ENCODE assay signal across 15 cellular contexts in genomic region chr16:70494777-70495176, GRCh38. TPM values are rescaled to one million over a fixed set of nuclear protein-coding genes. Genes with fewer than 3 reads are reported as not detected.
DNase-seq lines count a peak whose midpoint lies in the region; ATAC-seq lines count a peak whose summit lies in the region.
"Had no signal": no experiment of that assay in that cellular context is flagged by ENCODE, and none has a peak within 500 bp of the region (broad histone marks: within the 10 kb centered on the region; RNA-seq: fewer than 3 reads in every experiment).

No MANE protein-coding gene starts in this region.

- H3K4me1 Mint-ChIP-seq in T-cell: peaks cover 0 to 7% (median 4%) of the 10 kb centered on the region in 3 donors
- H3K4me1 Mint-ChIP-seq in activated T-helper 1 cell treated with anti-CD3 and anti-CD28 coated beads, Interleukin-12 subunit alpha, Interleukin-12 subunit beta, Interleukin-2, Interleukin-4 antibody, amounts not matched to agents 30 ng/mL and 10 ng/mL and 1 ng/mL, durations not matched to agents 14 hours and 24 hours and 36 hours (ENCODE audit: low read depth): peaks cover 17% of the 10 kb centered on the region
- H3K4me1 Mint-ChIP-seq in stimulated activated naive CD8-positive, alpha-beta T cell treated with anti-CD3 and anti-CD28 coated beads, Interleukin-15, amount 100 ng/mL, for 72 hours: peaks cover 20% of the 10 kb centered on the region

- H3K4me3 Mint-ChIP-seq in T-cell: no peak overlapping the region
- no peak overlapping the region for H3K4me3 Mint-ChIP-seq in activated T-helper 1 cell treated with anti-CD3 and anti-CD28 coated beads, Interleukin-12 subunit alpha, Interleukin-12 subunit beta, Interleukin-2, Interleukin-4 antibody, amounts not matched to agents 30 ng/mL and 10 ng/mL and 1 ng/mL, durations not matched to agents 14 hours and 24 hours and 36 hours
- peak overlapping the region in 1 of 2 donors; percentile 29 for H3K4me3 Mint-ChIP-seq in stimulated activated naive CD8-positive, alpha-beta T cell treated with anti-CD3 and anti-CD28 coated beads, Interleukin-15, amount 100 ng/mL, for 72 hours

- intact Hi-C loops in activated T-helper 1 cell treated with anti-CD3 and anti-CD28 coated beads, Interleukin-12 subunit alpha, Interleukin-12 subunit beta, Interleukin-2, Interleukin-4 antibody, amounts not matched to agents 30 ng/mL and 10 ng/mL and 1 ng/mL, durations not matched to agents 14 hours and 24 hours and 36 hours (cut with micrococcal nuclease): no loop called here
- intact Hi-C loops in posterior cingulate gyrus (cut with DNase I): no loop called here

- POLR2A ChIA-PET in T-cell (lab: Charles Lee): interaction anchor here (0.7 kb wide), 3 partner anchors 11 to 1136 kb away, joined by 4 to 8 read pairs (median 6); no protein-coding TSS in a partner anchor

- no peaks in the 10 kb centered on the region for H3K36me3 Mint-ChIP-seq in activated naive CD4-positive, alpha-beta T cell treated with anti-CD3 and anti-CD28 coated beads, Interleukin-2, amount 50 U/mL, for 72 hours
- peaks cover 45% of the 10 kb centered on the region for H3K36me3 Mint-ChIP-seq in T-cell
- peaks cover 25% of the 10 kb centered on the region for H3K36me3 Mint-ChIP-seq in activated T-helper 1 cell treated with anti-CD3 and anti-CD28 coated beads, Interleukin-12 subunit alpha, Interleukin-12 subunit beta, Interleukin-2, Interleukin-4 antibody, amounts not matched to agents 30 ng/mL and 10 ng/mL and 1 ng/mL, durations not matched to agents 14 hours and 24 hours and 36 hours (ENCODE audit: low read depth)

- CTCF ChIA-PET in T-cell (lab: Charles Lee): no interaction called here

- H3K27ac Mint-ChIP-seq in activated naive CD4-positive, alpha-beta T cell treated with anti-CD3 and anti-CD28 coated beads, Interleukin-2, amount 50 U/mL, for 72 hours: peak overlapping the region; percentile 25 to 46
- peak overlapping the region; percentile 11 to 29 for H3K27ac Mint-ChIP-seq in T-cell
- H3K27ac Mint-ChIP-seq in activated T-helper 1 cell treated with anti-CD3 and anti-CD28 coated beads, Interleukin-12 subunit alpha, Interleukin-12 subunit beta, Interleukin-2, Interleukin-4 antibody, amounts not matched to agents 30 ng/mL and 10 ng/mL and 1 ng/mL, durations not matched to agents 14 hours and 24 hours and 36 hours: peak overlapping the region; percentile 27
- H3K27ac Mint-ChIP-seq in stimulated activated naive CD8-positive, alpha-beta T cell treated with anti-CD3 and anti-CD28 coated beads, Interleukin-15, amount 100 ng/mL, for 72 hours: peak overlapping the region in 1 of 2 donors; percentile 62

- DNase-seq in activated naive CD4-positive, alpha-beta T cell treated with anti-CD3 and anti-CD28 coated beads, Interleukin-2, amount 50 U/mL, for 72 hours (ENCODE audit: low spot score in 2 of 2): no peak
- DNase-seq in activated naive CD4-positive, alpha-beta T cell treated with Interleukin-2 at 50 U/mL for 16 hours: no peak
- DNase-seq in T-cell (no peak), posterior cingulate gyrus (no peak), MV-4-11 (lab: John Stamatoyannopoulos, UW) (no peak)
- no peak for DNase-seq in activated T-helper 1 cell treated with anti-CD3 and anti-CD28 coated beads, Interleukin-12 subunit alpha, Interleukin-12 subunit beta, Interleukin-2, Interleukin-4 antibody, amounts not matched to agents 30 ng/mL and 10 ng/mL and 1 ng/mL, durations not matched to agents 14 hours and 24 hours and 36 hours (ENCODE audit: low spot score)
- DNase-seq in stimulated activated naive CD8-positive, alpha-beta T cell treated with anti-CD3 and anti-CD28 coated beads, Interleukin-15, amount 100 ng/mL, for 72 hours: no peak
- DNase-seq: Caco-2, DMS153, GOT3, NCI-H1417 treated with DMSO at 0.1 percent for 48 hours, NCI-H1930, NCI-H2171, NCI-H446 had no signal

- H3K9me3 Mint-ChIP-seq in activated naive CD4-positive, alpha-beta T cell treated with anti-CD3 and anti-CD28 coated beads, Interleukin-2, amount 50 U/mL, for 72 hours: no peaks in the 10 kb centered on the region
- H3K9me3 Mint-ChIP-seq in T-cell: no peaks in the 10 kb centered on the region
- no peaks in the 10 kb centered on the region for H3K9me3 Mint-ChIP-seq in activated T-helper 1 cell treated with anti-CD3 and anti-CD28 coated beads, Interleukin-12 subunit alpha, Interleukin-12 subunit beta, Interleukin-2, Interleukin-4 antibody, amounts not matched to agents 30 ng/mL and 10 ng/mL and 1 ng/mL, durations not matched to agents 14 hours and 24 hours and 36 hours
- H3K9me3 Mint-ChIP-seq in stimulated activated naive CD8-positive, alpha-beta T cell treated with anti-CD3 and anti-CD28 coated beads, Interleukin-15, amount 100 ng/mL, for 72 hours: no peaks in the 10 kb centered on the region

- peak in 1 of 2 donors; percentile 59 for ATAC-seq in activated naive CD4-positive, alpha-beta T cell treated with anti-CD3 and anti-CD28 coated beads, Interleukin-2, amount 50 U/mL, for 72 hours
- no peak for ATAC-seq in T-cell (replicated peaks in 1 of 4)
- ATAC-seq in stimulated activated naive CD8-positive, alpha-beta T cell treated with anti-CD3 and anti-CD28 coated beads, Interleukin-15, amount 100 ng/mL, for 72 hours: peak; percentile 63
- ATAC-seq: Panc1 had no signal

- no peaks in the 10 kb centered on the region for H3K27me3 Mint-ChIP-seq in T-cell
- H3K27me3 Mint-ChIP-seq in activated T-helper 1 cell treated with anti-CD3 and anti-CD28 coated beads, Interleukin-12 subunit alpha, Interleukin-12 subunit beta, Interleukin-2, Interleukin-4 antibody, amounts not matched to agents 30 ng/mL and 10 ng/mL and 1 ng/mL, durations not matched to agents 14 hours and 24 hours and 36 hours (ENCODE audit: insufficient read depth): no peaks in the 10 kb centered on the region
- H3K27me3 Mint-ChIP-seq in stimulated activated naive CD8-positive, alpha-beta T cell treated with anti-CD3 and anti-CD28 coated beads, Interleukin-15, amount 100 ng/mL, for 72 hours: no peaks in the 10 kb centered on the region

RNA-seq across cellular contexts. Expression of gene COG4, which starts 28.6 kb away (rescaled TPM):
- 10 to 100 TPM; 37.5 to 41.2 TPM for total RNA-seq in activated naive CD4-positive, alpha-beta T cell treated with anti-CD3 and anti-CD28 coated beads, Interleukin-2, amount 50 U/mL, for 72 hours
- total RNA-seq in T-cell: 10 to 100 TPM; 49.5 to 70.6 (median 60.6) TPM
- total RNA-seq in activated T-helper 1 cell treated with anti-CD3 and anti-CD28 coated beads, Interleukin-12 subunit alpha, Interleukin-12 subunit beta, Interleukin-2, Interleukin-4 antibody, amounts not matched to agents 30 ng/mL and 10 ng/mL and 1 ng/mL, durations not matched to agents 14 hours and 24 hours and 36 hours: 42.5 and 44.1 TPM in 2 replicates

RNA-seq across cellular contexts. Expression of gene SF3B3, which starts 28.8 kb away (rescaled TPM):
- 100 to 1,000 TPM; 308 to 543 TPM for total RNA-seq in activated naive CD4-positive, alpha-beta T cell treated with anti-CD3 and anti-CD28 coated beads, Interleukin-2, amount 50 U/mL, for 72 hours
- 100 to 1,000 TPM; 202 to 291 (median 264) TPM for total RNA-seq in T-cell
- 532 and 545 TPM in 2 replicates for total RNA-seq in activated T-helper 1 cell treated with anti-CD3 and anti-CD28 coated beads, Interleukin-12 subunit alpha, Interleukin-12 subunit beta, Interleukin-2, Interleukin-4 antibody, amounts not matched to agents 30 ng/mL and 10 ng/mL and 1 ng/mL, durations not matched to agents 14 hours and 24 hours and 36 hours

RNA-seq across cellular contexts. Expression of gene FCSK, which starts 40.4 kb away (rescaled TPM):
- 10 to 100 TPM in 1 of 2 donors, 1 to 10 TPM in 1; 6.1 to 16.6 TPM for total RNA-seq in activated naive CD4-positive, alpha-beta T cell treated with anti-CD3 and anti-CD28 coated beads, Interleukin-2, amount 50 U/mL, for 72 hours
- total RNA-seq in T-cell: 10 to 100 TPM; 28.7 to 43.4 (median 37.9) TPM
- total RNA-seq in activated T-helper 1 cell treated with anti-CD3 and anti-CD28 coated beads, Interleukin-12 subunit alpha, Interleukin-12 subunit beta, Interleukin-2, Interleukin-4 antibody, amounts not matched to agents 30 ng/mL and 10 ng/mL and 1 ng/mL, durations not matched to agents 14 hours and 24 hours and 36 hours: 19.7 and 21.0 TPM in 2 replicates

RNA-seq across cellular contexts. Expression of gene ST3GAL2, which starts 55.9 kb away (rescaled TPM):
- total RNA-seq in activated naive CD4-positive, alpha-beta T cell treated with anti-CD3 and anti-CD28 coated beads, Interleukin-2, amount 50 U/mL, for 72 hours: 10 to 100 TPM; 13.9 to 18.2 TPM
- 10 to 100 TPM; 18.9 to 35.1 (median 30.2) TPM for total RNA-seq in T-cell
- 35.6 and 37.7 TPM in 2 replicates for total RNA-seq in activated T-helper 1 cell treated with anti-CD3 and anti-CD28 coated beads, Interleukin-12 subunit alpha, Interleukin-12 subunit beta, Interleukin-2, Interleukin-4 antibody, amounts not matched to agents 30 ng/mL and 10 ng/mL and 1 ng/mL, durations not matched to agents 14 hours and 24 hours and 36 hours
